Comparison of ENCODE assay signal across 8 cellular contexts in genomic region chr5:34657550-34657921, GRCh38. TPM values are rescaled to one million over a fixed set of nuclear protein-coding genes. Genes with fewer than 3 reads are reported as not detected.
DNase-seq lines count a peak whose midpoint lies in the region; ATAC-seq, FAIRE-seq and TF ChIP-seq lines count a peak whose summit lies in the region.

No MANE protein-coding gene starts in this region.

- H3K4me1 Mint-ChIP-seq in H9, result peaks cover 40 to 50% of the 10 kb centered on the region in 2 experiments
- peaks cover 8% of the 10 kb centered on the region for H3K4me1 Mint-ChIP-seq in activated T-helper 2 cell treated with anti-CD3 and anti-CD28 coated beads, Interferon-gamma antibody, Interleukin-2, Interleukin-4, amounts not matched to agents 10 μg/mL and 5 μg/mL and 100 μg/mL, durations not matched to agents 14 hours and 24 hours and 36 hours (ENCODE audit: low read depth)

- no peak for TF ChIP-seq RAD21 in A549 (conservative IDR thresholded peaks at IDR 0.05 in 1 of 2, IDR thresholded peaks at IDR 0.05 in 1 of 2)

- H3T11ph ChIP-seq in H9 (ENCODE audit: low read length), result no peak overlapping the region

- H3K23me2 ChIP-seq in H9 (ENCODE audit: insufficient read length, low read depth, low read length, poor library complexity, severe bottlenecking), result peaks cover 17% of the 10 kb centered on the region

- ATAC-seq in A549 (peak; percentile 15 to 37; a peak in 3 of 6 replicates), gastrocnemius medialis (no peak), GM18520 (IDR thresholded peaks at IDR 0.05; ENCODE audit: unreplicated experiment) (no peak)

- H2BK20ac ChIP-seq in H9 (ENCODE audit: low read depth, low read length, poor library complexity, severe bottlenecking), result no peak overlapping the region

- H3K9me3 Mint-ChIP-seq in H9, result peaks cover 0 to 2% of the 10 kb centered on the region in 2 experiments; a peak in 1 of 5 replicates
- H3K9me3 Mint-ChIP-seq in activated T-helper 2 cell treated with anti-CD3 and anti-CD28 coated beads, Interferon-gamma antibody, Interleukin-2, Interleukin-4, amounts not matched to agents 10 μg/mL and 5 μg/mL and 100 μg/mL, durations not matched to agents 14 hours and 24 hours and 36 hours, result no peaks in the 10 kb centered on the region

- TF ChIP-seq CTCF in A549 (IDR thresholded peaks at IDR 0.05) (no peak), H9 (conservative IDR thresholded peaks at IDR 0.05) (no peak), gastrocnemius medialis (IDR thresholded peaks at IDR 0.05 in 4 of 5, conservative IDR thresholded peaks at IDR 0.05 in 1 of 5) (no peak)

- H3K4me3 ChIP-seq in A549, result peak overlapping the region; percentile 85
- peak overlapping the region; percentile 62 to 77 (median 66) for H3K4me3 ChIP-seq in gastrocnemius medialis

- H3K9ac ChIP-seq in H9 (ENCODE audit: extremely low read depth, insufficient read length, low read length), result peak overlapping the region; percentile 92

- POLR2A ChIA-PET in A549 (lab: Yijun Ruan, JAX), result interaction anchor here (2.6 to 3.9 kb wide), 2 partner anchors 29 to 71 kb away, joined by 10 to 67 read pairs; no protein-coding TSS in a partner anchor

- no peak overlapping the region for H2AK5ac ChIP-seq in H9 (ENCODE audit: insufficient read length, low read length)

- H3K4me3 Mint-ChIP-seq in H9, result peak overlapping the region; percentile 84 to 94
- H3K4me3 Mint-ChIP-seq in activated T-helper 2 cell treated with anti-CD3 and anti-CD28 coated beads, Interferon-gamma antibody, Interleukin-2, Interleukin-4, amounts not matched to agents 10 μg/mL and 5 μg/mL and 100 μg/mL, durations not matched to agents 14 hours and 24 hours and 36 hours (ENCODE audit: low read depth), result peak overlapping the region; percentile 65

- H3K27ac Mint-ChIP-seq in H9, result peak overlapping the region in 2 of 3 experiments; percentile 69 to 88; a peak in 5 of 7 replicates
- no peak overlapping the region for H3K27ac Mint-ChIP-seq in activated T-helper 2 cell treated with anti-CD3 and anti-CD28 coated beads, Interferon-gamma antibody, Interleukin-2, Interleukin-4, amounts not matched to agents 10 μg/mL and 5 μg/mL and 100 μg/mL, durations not matched to agents 14 hours and 24 hours and 36 hours

- H3K27ac ChIP-seq in A549, result peak overlapping the region; percentile 95 to 98
- no peak overlapping the region for H3K27ac ChIP-seq in H9 (ENCODE audit: insufficient read length, low read depth, low read length)
- peak overlapping the region in 1 of 4 donors; percentile 74 for H3K27ac ChIP-seq in gastrocnemius medialis

- H3K27me3 ChIP-seq in H9 (ENCODE audit: insufficient read depth, low read length) (no peaks in the 10 kb centered on the region), gastrocnemius medialis (peaks cover 11 to 21% (median 15%) of the 10 kb centered on the region in 3 donors)

- no peak overlapping the region for H3K4ac ChIP-seq in H9 (ENCODE audit: low read depth, low read length)

- peak overlapping the region; percentile 94; the same call in 1 of the 2 replicates for H3K14ac ChIP-seq in H9 (ENCODE audit: insufficient read depth, low read length)

- WGBS in A549 (ENCODE audit: missing lambda C conversion rate), result 4% methylated on average over 20 of the region's 20 CpGs
- WGBS in H9 (ENCODE audit: extremely low coverage, insufficient read length, low lambda C conversion rate), result no CpG with 5 or more reads among the region's 20 CpGs

- no peak overlapping the region for H3K56ac ChIP-seq in H9 (ENCODE audit: insufficient read length, low read depth, low read length)

- no peak overlapping the region for H2BK15ac ChIP-seq in H9 (ENCODE audit: low read depth, low read length)

- DNase-seq in A549 (ENCODE audit: low read depth in 1 of 2, low spot score in 1 of 2) (peak; percentile 21 to 33), H9 (no peak), hepatic stellate cell (ENCODE audit: low spot score) (peak; percentile 50), gastrocnemius medialis (no peak), NOMO-1 treated with DMSO at 0.1 percent for 48 hours (lab: John Stamatoyannopoulos, UW; ENCODE audit: unreplicated experiment) (no peak)
- no peak for DNase-seq in activated T-helper 2 cell treated with anti-CD3 and anti-CD28 coated beads, Interferon-gamma antibody, Interleukin-2, Interleukin-4, amounts not matched to agents 10 μg/mL and 5 μg/mL and 100 μg/mL, durations not matched to agents 14 hours and 24 hours and 36 hours (ENCODE audit: low spot score)
- DNase-seq in activated CD4-positive, alpha-beta T cell treated with anti-CD3 and anti-CD28 coated beads, Interleukin-2, amount 50 U/mL, for 4 hours, result no peak

- no peak overlapping the region for H2AFZ ChIP-seq in H9 (ENCODE audit: low read length)

- intact Hi-C loops in activated T-helper 2 cell treated with anti-CD3 and anti-CD28 coated beads, Interferon-gamma antibody, Interleukin-2, Interleukin-4, amounts not matched to agents 10 μg/mL and 5 μg/mL and 100 μg/mL, durations not matched to agents 14 hours and 24 hours and 36 hours (cut with micrococcal nuclease), result loop anchor here (10.0 kb wide), 2 partner anchors 123 to 163 kb away; no protein-coding TSS in a partner anchor
- intact Hi-C loops in gastrocnemius medialis (cut with DNase I; ENCODE audit: low total_unique reads), result loop anchor here (5.0 to 10.0 kb wide), 2 partner anchors 180 to 267 kb away; partner anchors contain the start of genes DNAJC21 and TTC23L

- H3K4me2 ChIP-seq in A549 (peak overlapping the region; percentile 82), H9 (ENCODE audit: insufficient read depth, insufficient read length, low read length) (peak overlapping the region; percentile 88)

- H4K20me1 ChIP-seq in H9 (ENCODE audit: control insufficient read depth, insufficient read depth, insufficient read length), result no peaks in the 10 kb centered on the region

- TF ChIP-seq POLR2A in A549 (IDR thresholded peaks at IDR 0.05; ENCODE audit: low read length), result no peak
- no peak for TF ChIP-seq POLR2A in gastrocnemius medialis (IDR thresholded peaks at IDR 0.05)

- FAIRE-seq in A549 (lab: Jason Lieb, UNC), result no peak

- no peak overlapping the region for H4K5ac ChIP-seq in H9 (ENCODE audit: insufficient read length, low read depth, low read length)

- peaks cover 43% of the 10 kb centered on the region for H3K79me2 ChIP-seq in H9 (ENCODE audit: insufficient read depth, low read length)

- no peak for TF ChIP-seq EP300 in A549 (IDR thresholded peaks at IDR 0.05)

- H3K18ac ChIP-seq in H9 (ENCODE audit: insufficient read length, low read depth, low read length), result no peak overlapping the region

- H3K79me1 ChIP-seq in H9 (ENCODE audit: insufficient read depth, low read depth, low read length, poor library complexity, severe bottlenecking), result no peaks in the 10 kb centered on the region

- no peak overlapping the region for H2BK120ac ChIP-seq in H9 (ENCODE audit: low read depth, low read length, poor library complexity, severe bottlenecking)

- in situ Hi-C loops in gastrocnemius medialis (cut with MboI; ENCODE audit: low sequenced_read_pairs in 4 of 4), result no loop called here

- CTCF ChIA-PET in A549 (lab: Yijun Ruan, JAX), result interaction anchor here (0.7 to 3.5 kb wide), 10 partner anchors 14 to 241 kb away, joined by 3 to 22 read pairs (median 3); no protein-coding TSS in a partner anchor

- no peak overlapping the region for H2BK5ac ChIP-seq in H9 (ENCODE audit: insufficient read length, low read length)

- H3K23ac ChIP-seq in H9 (ENCODE audit: insufficient read length, low read depth, low read length), result no peak overlapping the region

- H3K4me1 ChIP-seq in A549, result peaks cover 53% of the 10 kb centered on the region
- peaks cover 8% of the 10 kb centered on the region; the same call in 1 of the 2 replicates for H3K4me1 ChIP-seq in H9 (ENCODE audit: insufficient read depth, low read length)
- H3K4me1 ChIP-seq in gastrocnemius medialis, result peaks cover 11 to 12% of the 10 kb centered on the region in 2 donors

- H2BK12ac ChIP-seq in H9 (ENCODE audit: insufficient read length, low read depth, low read length), result no peak overlapping the region

- no peaks in the 10 kb centered on the region for H3K27me3 Mint-ChIP-seq in H9 (ENCODE audit: low read depth)
- peaks cover 42% of the 10 kb centered on the region for H3K27me3 Mint-ChIP-seq in activated T-helper 2 cell treated with anti-CD3 and anti-CD28 coated beads, Interferon-gamma antibody, Interleukin-2, Interleukin-4, amounts not matched to agents 10 μg/mL and 5 μg/mL and 100 μg/mL, durations not matched to agents 14 hours and 24 hours and 36 hours (ENCODE audit: low read depth)

- no peaks in the 10 kb centered on the region for H3K36me3 ChIP-seq in gastrocnemius medialis

- H4K91ac ChIP-seq in H9 (ENCODE audit: insufficient read length, low read depth, low read length), result no peak overlapping the region

- peaks cover 6 to 21% (median 15%) of the 10 kb centered on the region in 3 experiments; a peak in 5 of 7 replicates for H3K36me3 Mint-ChIP-seq in H9 (ENCODE audit: insufficient read depth in 1 of 3, low read depth in 3 of 3)
- H3K36me3 Mint-ChIP-seq in activated T-helper 2 cell treated with anti-CD3 and anti-CD28 coated beads, Interferon-gamma antibody, Interleukin-2, Interleukin-4, amounts not matched to agents 10 μg/mL and 5 μg/mL and 100 μg/mL, durations not matched to agents 14 hours and 24 hours and 36 hours (ENCODE audit: low read depth), result peaks cover 3% of the 10 kb centered on the region

- no peak overlapping the region for H4K8ac ChIP-seq in H9 (replicated peaks; ENCODE audit: insufficient read length, low read depth, low read length)

- H3K9me3 ChIP-seq in A549 (no peaks in the 10 kb centered on the region), H9 (ENCODE audit: control insufficient read depth, low read depth, low read length) (no peaks in the 10 kb centered on the region), gastrocnemius medialis (no peaks in the 10 kb centered on the region)

TF ChIP-seq in A549, 52 proteins besides CTCF, POLR2A, EP300 and RAD21:
- TF ChIP-seq HDAC2 (IDR thresholded peaks at IDR 0.05), result no peak
- TF ChIP-seq KDM5A (IDR thresholded peaks at IDR 0.05), result 0 out of 2 replicates have a peak, but pooled peaks have one; percentile 26

RNA-seq across cellular contexts. Expression of gene RAI14, which starts 1.4 kb away (rescaled TPM):
- polyA plus RNA-seq in A549 (2011; rRNA removed), result 97.7 and 113 TPM in 2 replicates
- 65.8 and 66.3 TPM in 2 replicates for polyA plus RNA-seq in A549 (2012; cell fraction: cytosol; rRNA removed)
- 39.6 and 43.3 TPM in 2 replicates for polyA plus RNA-seq in A549 (2012; cell fraction: nucleus; rRNA removed)
- 71.9 to 76.7 TPM (median 75.3 TPM) in 3 replicates for polyA plus RNA-seq in A549 (2017; fragmentation: RNase III; extraction: RNeasy Plus Mini Kit Qiagen cat#74134 plus additional on column Dnase treatment)
- 168 and 240 TPM in 2 replicates for polyA minus RNA-seq in A549 (2011; rRNA and poly(A)+ RNA removed)
- 118 and 127 TPM in 2 replicates for total RNA-seq in H9 (2021)
- 4.0 and 4.2 TPM in 2 replicates for total RNA-seq in activated T-helper 2 cell treated with anti-CD3 and anti-CD28 coated beads, Interferon-gamma antibody, Interleukin-2, Interleukin-4, amounts not matched to agents 10 μg/mL and 5 μg/mL and 100 μg/mL, durations not matched to agents 14 hours and 24 hours and 36 hours
- 1 to 10 TPM; 1.1 to 3.6 (median 1.7) TPM for total RNA-seq in gastrocnemius medialis

Comparison
In these comparisons a context has a peak if more than half of its experiments do, and no peak if none do; other contexts are left out.
1. ATAC-seq: peak in A549 (2 of 2); none in gastrocnemius medialis (0 of 2) and GM18520 (single experiment).
2. DNase-seq: peak in A549 (2 of 2) and hepatic stellate cell (single experiment); none in H9 (single experiment), activated T-helper 2 cell treated with anti-CD3 and anti-CD28 coated beads, Interferon-gamma antibody, Interleukin-2, Interleukin-4, amounts not matched to agents 10 μg/mL and 5 μg/mL and 100 μg/mL, durations not matched to agents 14 hours and 24 hours and 36 hours (single experiment), gastrocnemius medialis (0 of 2), NOMO-1 treated with DMSO at 0.1 percent for 48 hours (single experiment) and activated CD4-positive, alpha-beta T cell treated with anti-CD3 and anti-CD28 coated beads, Interleukin-2, amount 50 U/mL, for 4 hours (0 of 2).
3. RNA of gene RAI14, which starts 1.4 kb away (total RNA-seq): 118 to 127 TPM in H9; 4.0 to 4.2 TPM in activated T-helper 2 cell treated with anti-CD3 and anti-CD28 coated beads, Interferon-gamma antibody, Interleukin-2, Interleukin-4, amounts not matched to agents 10 μg/mL and 5 μg/mL and 100 μg/mL, durations not matched to agents 14 hours and 24 hours and 36 hours and 1.1 to 3.6 TPM in gastrocnemius medialis; every median in the first group is over 10 times any median in the second.